In genomic region chr21:45405819-45406762, GRCh38 we compare ENCODE assay signal across 9 cellular contexts. TPM values are rescaled to one million over a fixed set of nuclear protein-coding genes. Genes with fewer than 3 reads are reported as not detected.
DNase-seq lines count a peak whose midpoint lies in the region; ATAC-seq, FAIRE-seq and TF ChIP-seq lines count a peak whose summit lies in the region.
"Had no signal": no experiment of that assay in that cellular context is flagged by ENCODE, and none has a peak within 500 bp of the region (broad histone marks: within the 10 kb centered on the region; RNA-seq: fewer than 3 reads in every experiment).

No MANE protein-coding gene starts in this region.

- H3K9me3 ChIP-seq in SK-N-MC (ENCODE audit: low read depth, low read length): peaks cover 4% of the 10 kb centered on the region; the same call in 1 of the 2 replicates
- H3K9me3 ChIP-seq in esophagus squamous epithelium: peaks cover 0 to 5% (median 4%) of the 10 kb centered on the region in 3 donors

- peaks cover 0 to 63% (median 0%) of the 10 kb centered on the region in 4 donors for H3K27me3 ChIP-seq in esophagus squamous epithelium

- no peaks in the 10 kb centered on the region for H3K27me3 Mint-ChIP-seq in osteocyte (ENCODE audit: unreplicated experiment)

- H3K4me1 ChIP-seq in esophagus squamous epithelium: peaks cover 40 to 86% (median 58%) of the 10 kb centered on the region in 3 donors

- peak; percentile 67 for DNase-seq in COLO668 (lab: John Stamatoyannopoulos, UW; ENCODE audit: unreplicated experiment)
- DNase-seq in SK-N-MC (ENCODE audit: low read depth, low spot score): no peak
- DNase-seq in esophagus squamous epithelium (lab: John Stamatoyannopoulos, UW): no peak
- no peak for DNase-seq in osteocyte (ENCODE audit: extremely low spot score, unreplicated experiment)
- no peak for DNase-seq in urothelium cell line (ENCODE audit: low spot score)

- no peak overlapping the region for H3K9ac ChIP-seq in SK-N-MC (ENCODE audit: insufficient read length)

- H3K36me3 ChIP-seq in SK-N-MC (ENCODE audit: insufficient read depth, low read length) (no peaks in the 10 kb centered on the region), esophagus squamous epithelium (no peaks in the 10 kb centered on the region)

- H3K27ac Mint-ChIP-seq in osteocyte (ENCODE audit: unreplicated experiment): peak overlapping the region; percentile 71

- H3K27ac ChIP-seq in SK-N-MC (peak overlapping the region; percentile 45; the same call in 1 of the 2 replicates), esophagus squamous epithelium (peak overlapping the region; percentile 82 to 92 (median 86))

- TF ChIP-seq CTCF in esophagus squamous epithelium (IDR thresholded peaks at IDR 0.05): no peak
- TF ChIP-seq CTCF in osteocyte (IDR thresholded peaks at IDR 0.05): no peak

- H3K4me3 ChIP-seq in SK-N-MC: peak overlapping the region; percentile 49; the same call in 1 of the 2 replicates
- peak overlapping the region; percentile 47 to 77 (median 60) for H3K4me3 ChIP-seq in esophagus squamous epithelium

- ATAC-seq in HG02840 (IDR thresholded peaks at IDR 0.05; ENCODE audit: low FRiP score, unreplicated experiment) (no peak), GM19328 (IDR thresholded peaks at IDR 0.05; ENCODE audit: unreplicated experiment) (no peak), GM19351 (IDR thresholded peaks at IDR 0.05; ENCODE audit: unreplicated experiment) (no peak)

- no peak for FAIRE-seq in urothelium cell line (lab: Jason Lieb, UNC)
- FAIRE-seq: islet of Langerhans had no signal

- H3K4me1 Mint-ChIP-seq in osteocyte (ENCODE audit: unreplicated experiment): peaks cover 50% of the 10 kb centered on the region

- H3K4me3 Mint-ChIP-seq in osteocyte (ENCODE audit: unreplicated experiment): peak overlapping the region; percentile 78

- peaks cover 10% of the 10 kb centered on the region for H3K9me3 Mint-ChIP-seq in osteocyte (ENCODE audit: unreplicated experiment)

- intact Hi-C loops in esophagus squamous epithelium (cut with DNase I): no loop called here

- WGBS in esophagus squamous epithelium, 2 donors: 6 to 32% methylated on average over 4 to 11 of the region's 83 CpGs

- H3K36me3 Mint-ChIP-seq in osteocyte (ENCODE audit: unreplicated experiment): peaks cover 8% of the 10 kb centered on the region

- TF ChIP-seq POLR2A in esophagus squamous epithelium (IDR thresholded peaks at IDR 0.05): no peak

RNA-seq across cellular contexts. Expression of gene COL18A1, which starts 1.1 kb away (rescaled TPM):
- total RNA-seq in esophagus squamous epithelium: 10 to 100 TPM; 38.9 to 69.0 (median 52.5) TPM
- 515 and 555 TPM in 2 replicates for total RNA-seq in osteocyte
